ENCODE assay signal across 12 cellular contexts in the genomic region with DNA sequence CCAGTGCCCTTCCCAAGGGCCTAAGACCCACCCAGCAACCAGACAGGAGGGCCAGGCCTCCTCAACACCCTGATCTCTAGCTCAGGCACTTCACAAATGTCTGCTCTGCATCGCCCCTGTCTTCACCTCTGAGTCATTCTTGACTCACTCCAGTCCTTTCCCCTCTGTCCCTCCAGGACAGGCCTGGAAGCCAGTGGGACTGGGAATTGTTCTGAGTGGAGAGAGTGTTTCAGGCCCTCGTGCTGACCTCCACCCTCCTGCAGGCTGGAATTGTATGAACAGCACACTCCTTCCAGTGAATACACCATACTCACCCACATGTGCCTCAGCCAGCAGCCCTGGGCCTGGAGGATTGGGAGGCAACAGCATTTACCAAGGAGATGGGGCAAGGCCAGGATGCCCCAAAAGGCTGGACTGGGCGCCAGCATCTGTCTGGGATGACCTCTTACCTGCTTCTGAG.
A peak's percentile ranks its signal among the peaks of the same experiment; 100 is the strongest.
DNase-seq lines count a peak whose midpoint lies in the region; ATAC-seq and TF ChIP-seq lines count a peak whose summit lies in the region.
"Had no signal": no experiment of that assay in that cellular context is flagged by ENCODE, and none has a peak within 500 bp of the region (broad histone marks: within the 10 kb centered on the region; RNA-seq: fewer than 3 reads in every experiment).

No MANE protein-coding gene starts in this region.

- POLR2A ChIA-PET in RWPE1 (lab: Yijun Ruan, JAX; ENCODE audit: low non-redundant PET) (no interaction called here), WTC11 (lab: Charles Lee) (no interaction called here)

- H3K4me3 Mint-ChIP-seq in WTC11, result no peak overlapping the region
- H3K4me3 Mint-ChIP-seq: CD4-positive, CD25-positive, alpha-beta regulatory T cell had no signal

- intact Hi-C loops in posterior vena cava (cut with DNase I), result no loop called here

- no peaks in the 10 kb centered on the region for H3K4me1 Mint-ChIP-seq in WTC11
- H3K4me1 Mint-ChIP-seq: CD4-positive, CD25-positive, alpha-beta regulatory T cell had no signal

- no peaks in the 10 kb centered on the region; the same call in 1 of the 2 replicates for H3K27me3 Mint-ChIP-seq in WTC11 (ENCODE audit: low read depth)

- no peak overlapping the region for H3K4me3 ChIP-seq in fibroblast of pulmonary artery (replicated peaks; ENCODE audit: low read depth, low read length)

- no peak overlapping the region for H3K27ac Mint-ChIP-seq in WTC11
- H3K27ac Mint-ChIP-seq: CD4-positive, CD25-positive, alpha-beta regulatory T cell had no signal

- peaks cover 4% of the 10 kb centered on the region; the same call in 1 of the 2 replicates for H3K9me3 Mint-ChIP-seq in WTC11

- CTCF ChIA-PET in RWPE1 (lab: Yijun Ruan, JAX), result interaction anchor here (0.6 kb wide), 1 partner anchor 271 kb away, joined by 3 read pairs; no protein-coding TSS in a partner anchor
- CTCF ChIA-PET in WTC11 (lab: Charles Lee), result no interaction called here

- no peak for TF ChIP-seq CTCF in RWPE1 (conservative IDR thresholded peaks at IDR 0.05; ENCODE audit: low read depth)
- TF ChIP-seq CTCF in fibroblast of pulmonary artery (IDR thresholded peaks at IDR 0.05; ENCODE audit: low read length, missing control alignments), result no peak
- TF ChIP-seq CTCF in WTC11 (IDR thresholded peaks at IDR 0.05), result no peak

- DNase-seq in ELR (ENCODE audit: low read depth) (peak; percentile 83), RWPE1 (ENCODE audit: low spot score) (peak; percentile 41), fibroblast of pulmonary artery (ENCODE audit: low read depth) (peak; percentile 71), myocyte (ENCODE audit: low read depth) (peak; percentile 57), WTC11 (ENCODE audit: low spot score) (no peak), posterior vena cava (ENCODE audit: low spot score) (no peak)
- DNase-seq in stimulated activated CD4-positive, alpha-beta T cell treated with anti-CD3 and anti-CD28 coated beads, Interleukin-2, amount 100 ng/mL, for 24 hours, result no peak
- DNase-seq: activated CD8-positive, alpha-beta memory T cell treated with anti-CD3 and anti-CD28 coated beads, Interleukin-2, amount 50 U/mL, for 4 hours; CD4-positive, CD25-positive, alpha-beta regulatory T cell; NCI-H345; RPMI8226 had no signal

- ATAC-seq in GM21515 (IDR thresholded peaks at IDR 0.05; ENCODE audit: unreplicated experiment) (no peak), WTC11 (no peak)

- H3K36me3 Mint-ChIP-seq in WTC11, result no peaks in the 10 kb centered on the region
- H3K36me3 Mint-ChIP-seq: CD4-positive, CD25-positive, alpha-beta regulatory T cell had no signal

- H3K27ac ChIP-seq in RWPE1, result no peak overlapping the region

TF ChIP-seq in WTC11, 78 proteins besides CTCF, POLR2A, EP300 and RAD21:
- TF ChIP-seq ZNF121 (CRISPR knock-in tag; IDR thresholded peaks at IDR 0.05), result no peak
- TF ChIP-seq TEAD4 (CRISPR knock-in tag; IDR thresholded peaks at IDR 0.05), result no peak
- TF ChIP-seq ESRRA (CRISPR knock-in tag; IDR thresholded peaks at IDR 0.05; ENCODE audit: borderline replicate concordance), result no peak
- TF ChIP-seq TCF7 (CRISPR knock-in tag; IDR thresholded peaks at IDR 0.05; ENCODE audit: low read depth), result no peak
TF ChIP-seq in WTC11: peak in this region for 0.

Comparison
In these comparisons a context has a peak if more than half of its experiments do, and no peak if none do; other contexts are left out.
1. DNase-seq: peak in ELR (single experiment), RWPE1 (single experiment), fibroblast of pulmonary artery (single experiment) and myocyte (single experiment); none in WTC11 (single experiment), stimulated activated CD4-positive, alpha-beta T cell treated with anti-CD3 and anti-CD28 coated beads, Interleukin-2, amount 100 ng/mL, for 24 hours (0 of 2) and posterior vena cava (single experiment).